In genomic region chr5:159713773-159714172, GRCh38 we compare ENCODE assay signal across 27 cellular contexts.
A peak's percentile ranks its signal among the peaks of the same experiment; 100 is the strongest.
DNase-seq lines count a peak whose midpoint lies in the region; TF ChIP-seq lines count a peak whose summit lies in the region.
"Had no signal": no experiment of that assay in that cellular context is flagged by ENCODE, and none has a peak within 500 bp of the region (broad histone marks: within the 10 kb centered on the region; RNA-seq: fewer than 3 reads in every experiment).

No MANE protein-coding gene starts in this region.

- no peak for TF ChIP-seq CTCF in HEK293 (tag by site-specific recombination; IDR thresholded peaks at IDR 0.05)

- no peak overlapping the region for H3K4me3 ChIP-seq in HEK293 (ENCODE audit: low read depth, low read length)
- H3K4me3 ChIP-seq: A549; BLaER1; BLaER1 treated with 17β-estradiol and CSF1 and Interleukin-3, amounts not matched to agents 10 nM and 100 nM had no signal

- no peak for DNase-seq in pons (ENCODE audit: low spot score)
- DNase-seq: 8988T; ACHN; AML-193; BE2C; C1 segment of cervical spinal cord; Caco-2; Calu3; CD4-positive, alpha-beta memory T cell; CD4-positive, alpha-beta T cell; CD4-positive, CD25-positive, alpha-beta regulatory T cell; CD8-positive, alpha-beta memory T cell; CD8-positive, alpha-beta T cell; COR-L47; DMS 273 treated with DMSO at 0.1 percent for 48 hours; DMS153; DMS53; DMS79; DMS79 treated with DMSO at 0.1 percent for 48 hours; DND-41; EL had no signal

- H3K36me3 ChIP-seq in HEK293 (ENCODE audit: control insufficient read depth in 2 of 2, insufficient read depth in 1 of 2, low read length in 2 of 2) = no peaks in the 10 kb centered on the region
- H3K36me3 ChIP-seq: BE2C; BLaER1; BLaER1 treated with 17β-estradiol and CSF1 and Interleukin-3, amounts not matched to agents 10 nM and 100 nM had no signal

- POLR2A ChIA-PET in HEK293 (lab: Yijun Ruan, JAX) = no interaction called here

- no peaks in the 10 kb centered on the region for H3K9me3 ChIP-seq in HEK293 (ENCODE audit: control insufficient read depth, insufficient read depth, low read depth, low read length)
- H3K9me3 ChIP-seq: BE2C, BLaER1, Caco-2 had no signal

- H3K4me1 ChIP-seq in HEK293 (ENCODE audit: control insufficient read depth, insufficient read depth, low read length) = peaks cover 17% of the 10 kb centered on the region
- H3K4me1 ChIP-seq: A549; BE2C; BLaER1; BLaER1 treated with 17β-estradiol and CSF1 and Interleukin-3, amounts not matched to agents 10 nM and 100 nM; Caco-2 had no signal

- no peak overlapping the region for H3K27ac ChIP-seq in HEK293 (ENCODE audit: extremely low read depth, low read depth, low read length)
- H3K27ac ChIP-seq: 22Rv1; A549; BLaER1; BLaER1 treated with 17β-estradiol and CSF1 and Interleukin-3, amounts not matched to agents 10 nM and 100 nM; C4-2B had no signal

- CTCF ChIA-PET in HEK293 (lab: Yijun Ruan, JAX) = no interaction called here

TF ChIP-seq in HEK293, 187 proteins besides CTCF, POLR2A, EP300 and RAD21:
- TF ChIP-seq, protein P1, sequence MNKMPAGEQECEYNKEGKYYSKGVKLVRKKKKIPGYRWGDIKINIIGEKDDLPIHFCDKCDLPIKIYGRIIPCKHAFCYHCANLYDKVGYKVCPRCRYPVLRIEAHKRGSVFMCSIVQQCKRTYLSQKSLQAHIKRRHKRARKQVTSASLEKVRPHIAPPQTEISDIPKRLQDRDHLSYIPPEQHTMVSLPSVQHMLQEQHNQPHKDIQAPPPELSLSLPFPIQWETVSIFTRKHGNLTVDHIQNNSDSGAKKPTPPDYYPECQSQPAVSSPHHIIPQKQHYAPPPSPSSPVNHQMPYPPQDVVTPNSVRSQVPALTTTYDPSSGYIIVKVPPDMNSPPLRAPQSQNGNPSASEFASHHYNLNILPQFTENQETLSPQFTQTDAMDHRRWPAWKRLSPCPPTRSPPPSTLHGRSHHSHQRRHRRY (tag by site-specific recombination; IDR thresholded peaks at IDR 0.05) = no peak
- TF ChIP-seq SETDB1 (IDR thresholded peaks at IDR 0.05; ENCODE audit: insufficient read length, low read length) = no peak
- TF ChIP-seq, protein P2, sequence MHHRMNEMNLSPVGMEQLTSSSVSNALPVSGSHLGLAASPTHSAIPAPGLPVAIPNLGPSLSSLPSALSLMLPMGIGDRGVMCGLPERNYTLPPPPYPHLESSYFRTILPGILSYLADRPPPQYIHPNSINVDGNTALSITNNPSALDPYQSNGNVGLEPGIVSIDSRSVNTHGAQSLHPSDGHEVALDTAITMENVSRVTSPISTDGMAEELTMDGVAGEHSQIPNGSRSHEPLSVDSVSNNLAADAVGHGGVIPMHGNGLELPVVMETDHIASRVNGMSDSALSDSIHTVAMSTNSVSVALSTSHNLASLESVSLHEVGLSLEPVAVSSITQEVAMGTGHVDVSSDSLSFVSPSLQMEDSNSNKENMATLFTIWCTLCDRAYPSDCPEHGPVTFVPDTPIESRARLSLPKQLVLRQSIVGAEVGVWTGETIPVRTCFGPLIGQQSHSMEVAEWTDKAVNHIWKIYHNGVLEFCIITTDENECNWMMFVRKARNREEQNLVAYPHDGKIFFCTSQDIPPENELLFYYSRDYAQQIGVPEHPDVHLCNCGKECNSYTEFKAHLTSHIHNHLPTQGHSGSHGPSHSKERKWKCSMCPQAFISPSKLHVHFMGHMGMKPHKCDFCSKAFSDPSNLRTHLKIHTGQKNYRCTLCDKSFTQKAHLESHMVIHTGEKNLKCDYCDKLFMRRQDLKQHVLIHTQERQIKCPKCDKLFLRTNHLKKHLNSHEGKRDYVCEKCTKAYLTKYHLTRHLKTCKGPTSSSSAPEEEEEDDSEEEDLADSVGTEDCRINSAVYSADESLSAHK (tag by site-specific recombination; IDR thresholded peaks at IDR 0.05) = no peak
- TF ChIP-seq ZNF202 (tag by site-specific recombination; IDR thresholded peaks at IDR 0.05; ENCODE audit: borderline replicate concordance) = no peak
- TF ChIP-seq SCRT2 (tag by site-specific recombination; IDR thresholded peaks at IDR 0.05) = peak; percentile 83
- no peak for TF ChIP-seq KLF9 (tag by site-specific recombination; IDR thresholded peaks at IDR 0.05; ENCODE audit: low read depth)
- TF ChIP-seq SCRT1 (tag by site-specific recombination; IDR thresholded peaks at IDR 0.05; ENCODE audit: borderline replicate concordance) = peak; percentile 74; the same call in 1 of the 2 replicates
TF ChIP-seq in HEK293: peak in this region for 2.
